In genomic region chr7:144836545-144836842, GRCh38 we compare ENCODE assay signal across 8 cellular contexts. TPM values are rescaled to one million over a fixed set of nuclear protein-coding genes. Genes with fewer than 3 reads are reported as not detected.
DNase-seq lines count a peak whose midpoint lies in the region; ATAC-seq, FAIRE-seq and TF ChIP-seq lines count a peak whose summit lies in the region.

No MANE protein-coding gene starts in this region.

- no peak overlapping the region for H3K27ac ChIP-seq in DND-41 (ENCODE audit: low read length)
- peak overlapping the region; percentile 63 for H3K27ac ChIP-seq in RWPE2 (ENCODE audit: poor library complexity, severe bottlenecking)
- peak overlapping the region; percentile 96 for H3K27ac ChIP-seq in endothelial cell of umbilical vein (ENCODE audit: insufficient read depth, low read depth, low read length)
- peak overlapping the region; percentile 82 for H3K27ac ChIP-seq in rectal smooth muscle tissue (ENCODE audit: low read depth, low read length)

- CTCF ChIA-PET in endothelial cell of umbilical vein (lab: Charles Lee): interaction anchor here (0.8 to 5.2 kb wide), 4 partner anchors 9 to 166 kb away, joined by 3 to 76 read pairs (median 8); no protein-coding TSS in a partner anchor

- intact Hi-C loops in endothelial cell of umbilical vein (cut with micrococcal nuclease): no loop called here

- H3K9me3 ChIP-seq in DND-41 (ENCODE audit: insufficient read depth, low read length, severe bottlenecking) (no peaks in the 10 kb centered on the region), RWPE2 (ENCODE audit: severe bottlenecking) (no peaks in the 10 kb centered on the region), endothelial cell of umbilical vein (replicated peaks; ENCODE audit: control insufficient read depth, insufficient read depth, low read length) (no peaks in the 10 kb centered on the region)

- no peak for FAIRE-seq in endothelial cell of umbilical vein (lab: Jason Lieb, UNC)

- no peaks in the 10 kb centered on the region for H4K20me1 ChIP-seq in DND-41 (ENCODE audit: insufficient read depth, low read length)
- no peaks in the 10 kb centered on the region for H4K20me1 ChIP-seq in endothelial cell of umbilical vein (replicated peaks; ENCODE audit: control insufficient read depth, extremely low read depth, insufficient read depth, low read length)

- peak overlapping the region in 1 of 2 experiments; percentile 85; a peak in 3 of 4 replicates for H3K4me3 ChIP-seq in DND-41 (ENCODE audit: low read depth in 1 of 2, low read length in 2 of 2)
- H3K4me3 ChIP-seq in RWPE2 (ENCODE audit: severe bottlenecking): peak overlapping the region; percentile 79
- no peak overlapping the region for H3K4me3 ChIP-seq in endothelial cell of umbilical vein (replicated peaks in 1 of 3; ENCODE audit: insufficient read depth in 1 of 3, low read depth in 1 of 3, low read length in 3 of 3)
- no peak overlapping the region for H3K4me3 ChIP-seq in rectal smooth muscle tissue (ENCODE audit: low read length)

- POLR2A ChIA-PET in endothelial cell of umbilical vein (lab: Charles Lee): interaction anchor here (1.3 kb wide), 1 partner anchor 10 kb away, joined by 3 read pairs; no protein-coding TSS in a partner anchor

- H2AFZ ChIP-seq in DND-41 (ENCODE audit: low read depth, low read length) (peak overlapping the region; percentile 88), endothelial cell of umbilical vein (ENCODE audit: low read depth, low read length) (peak overlapping the region; percentile 13)

- TF ChIP-seq POLR2A in endothelial cell of umbilical vein (IDR thresholded peaks at IDR 0.05; ENCODE audit: low read depth, low read length): no peak

- DNase-seq in DND-41: no peak
- no peak for DNase-seq in RWPE2 (ENCODE audit: low spot score)
- no peak for DNase-seq in endothelial cell of umbilical vein (ENCODE audit: low read depth, low spot score)
- DNase-seq in SHP77 treated with DMSO at 0.1 percent for 48 hours (lab: John Stamatoyannopoulos, UW): no peak
- no peak for DNase-seq in A172 (ENCODE audit: low spot score)
- DNase-seq in NCI-H2227 (lab: John Stamatoyannopoulos, UW; ENCODE audit: unreplicated experiment): no peak
- DNase-seq in dermis blood vessel endothelial cell: no peak

- no TSS peak for BruUV-seq in endothelial cell of umbilical vein (replicated peaks; lab: Mats Ljungman, UMichigan)

- H3K9ac ChIP-seq in DND-41 (ENCODE audit: low read depth, low read length): peak overlapping the region; percentile 85
- no peak overlapping the region for H3K9ac ChIP-seq in endothelial cell of umbilical vein (replicated peaks; ENCODE audit: extremely low read depth, insufficient read depth, low read length)
- no peak overlapping the region for H3K9ac ChIP-seq in rectal smooth muscle tissue (ENCODE audit: low read length)

- H3K4me2 ChIP-seq in DND-41 (ENCODE audit: insufficient read depth, low read length) (peak overlapping the region; percentile 79), endothelial cell of umbilical vein (ENCODE audit: insufficient read depth, low read length) (peak overlapping the region; percentile 45)

- no peak for ATAC-seq in DND-41 (ENCODE audit: insufficient read depth, low read depth)
- ATAC-seq in RWPE2 (ENCODE audit: low read depth): no peak

- H3K79me2 ChIP-seq in DND-41 (ENCODE audit: insufficient read depth, low read length) (no peaks in the 10 kb centered on the region), endothelial cell of umbilical vein (ENCODE audit: control insufficient read depth, insufficient read depth, low read length) (no peaks in the 10 kb centered on the region)

- no peak for TF ChIP-seq CTCF in DND-41 (IDR thresholded peaks at IDR 0.05; ENCODE audit: borderline replicate concordance, extremely low read depth, low read length, poor library complexity, severe bottlenecking)
- no peak for TF ChIP-seq CTCF in RWPE2 (IDR thresholded peaks at IDR 0.05; ENCODE audit: poor library complexity, severe bottlenecking)
- TF ChIP-seq CTCF in endothelial cell of umbilical vein (IDR thresholded peaks at IDR 0.05; ENCODE audit: extremely low read depth in 1 of 2, insufficient read depth in 1 of 2, low read depth in 1 of 2, low read length in 2 of 2): no peak

- dilution Hi-C loops in endothelial cell of umbilical vein (cut with MboI; ENCODE audit: extremely low pct_ligation_motif_present, low sequenced_read_pairs): no loop called here

- no peaks in the 10 kb centered on the region for H3K9me1 ChIP-seq in endothelial cell of umbilical vein (replicated peaks; ENCODE audit: control insufficient read depth, extremely low read depth, insufficient read depth, low read length)

- H3K36me3 ChIP-seq in DND-41 (ENCODE audit: insufficient read depth, low read length): no peaks in the 10 kb centered on the region
- H3K36me3 ChIP-seq in RWPE2 (ENCODE audit: low read depth): no peaks in the 10 kb centered on the region
- no peaks in the 10 kb centered on the region for H3K36me3 ChIP-seq in endothelial cell of umbilical vein (ENCODE audit: control insufficient read depth in 2 of 2, extremely low read depth in 1 of 2, insufficient read depth in 2 of 2, low read length in 2 of 2)
- no peaks in the 10 kb centered on the region for H3K36me3 ChIP-seq in rectal smooth muscle tissue (ENCODE audit: control insufficient read depth, insufficient read depth, low read length)

- H3K27me3 ChIP-seq in DND-41 (ENCODE audit: insufficient read depth, low read length, poor library complexity) (no peaks in the 10 kb centered on the region), RWPE2 (ENCODE audit: insufficient read depth, poor library complexity, severe bottlenecking) (no peaks in the 10 kb centered on the region), endothelial cell of umbilical vein (ENCODE audit: control insufficient read depth in 2 of 2, insufficient read depth in 2 of 2, low read length in 2 of 2) (no peaks in the 10 kb centered on the region), rectal smooth muscle tissue (ENCODE audit: control insufficient read depth, insufficient read depth, low read length) (no peaks in the 10 kb centered on the region)

- H3K4me1 ChIP-seq in DND-41 (ENCODE audit: insufficient read depth, low read length): peaks cover 21% of the 10 kb centered on the region
- H3K4me1 ChIP-seq in RWPE2 (ENCODE audit: insufficient read depth, poor library complexity, severe bottlenecking): no peaks in the 10 kb centered on the region
- H3K4me1 ChIP-seq in endothelial cell of umbilical vein (ENCODE audit: control insufficient read depth, extremely low read depth, insufficient read depth, low read length): peaks cover 5% of the 10 kb centered on the region
- peaks cover 3% of the 10 kb centered on the region for H3K4me1 ChIP-seq in rectal smooth muscle tissue (ENCODE audit: control insufficient read depth, insufficient read depth, low read length)

TF ChIP-seq in endothelial cell of umbilical vein, 7 proteins besides CTCF, POLR2A, EP300 and RAD21:
- no peak for TF ChIP-seq MYC (IDR thresholded peaks at IDR 0.05; ENCODE audit: low read depth, low read length)
- TF ChIP-seq FOS (IDR thresholded peaks at IDR 0.05; ENCODE audit: borderline replicate concordance, insufficient read depth, low read length): no peak
- no peak for TF ChIP-seq EZH2 (IDR thresholded peaks at IDR 0.05; ENCODE audit: borderline replicate concordance, low read depth, low read length, severe bottlenecking)
- no peak for TF ChIP-seq MAX (IDR thresholded peaks at IDR 0.05; ENCODE audit: insufficient read depth, insufficient read length)
- no peak for TF ChIP-seq GATA2 (IDR thresholded peaks at IDR 0.05; ENCODE audit: insufficient read depth, insufficient read length, low read depth, low read length)
- no peak for TF ChIP-seq POLR2AphosphoS5 (IDR thresholded peaks at IDR 0.05; ENCODE audit: insufficient read depth, low read depth, low read length)
- TF ChIP-seq JUN (IDR thresholded peaks at IDR 0.05; ENCODE audit: borderline replicate concordance, insufficient read depth, insufficient read length, low read depth): no peak

RNA-seq across cellular contexts. Expression of gene TPK1, which starts 0.6 kb away (rescaled TPM):
- total RNA-seq in endothelial cell of umbilical vein: 8.3 and 9.3 TPM in 2 replicates
- polyA plus RNA-seq in endothelial cell of umbilical vein: 6.9 and 7.5 TPM in 2 replicates
- 6.1 and 6.6 TPM in 2 replicates for polyA plus RNA-seq in endothelial cell of umbilical vein (2011; cell fraction: cytosol; rRNA removed)
- polyA plus RNA-seq in endothelial cell of umbilical vein (2011; cell fraction: nucleus; rRNA removed): 4.7 and 8.0 TPM in 2 replicates
- polyA plus RNA-seq in endothelial cell of umbilical vein (2012): 7.4 and 10.3 TPM in 2 replicates
- polyA minus RNA-seq in endothelial cell of umbilical vein: 20.2 and 25.8 TPM in 2 replicates
- polyA minus RNA-seq in endothelial cell of umbilical vein (2011; cell fraction: cytosol; rRNA and poly(A)+ RNA removed): 1.3 TPM
- polyA minus RNA-seq in endothelial cell of umbilical vein (2011; cell fraction: nucleus; rRNA and poly(A)+ RNA removed): 24.5 and 26.4 TPM in 2 replicates
- 3.9 and 5.9 TPM in 2 replicates for total RNA-seq in A172 (2014; rRNA removed; shearing (Covaris generic))
- 14.8 and 24.1 TPM in 2 replicates for total RNA-seq in dermis blood vessel endothelial cell
